In genomic region chr12:132986885-132987225, GRCh38 we compare ENCODE assay signal across 8 cellular contexts. TPM values are rescaled to one million over a fixed set of nuclear protein-coding genes. Genes with fewer than 3 reads are reported as not detected.
A peak's percentile ranks its signal among the peaks of the same experiment; 100 is the strongest.
DNase-seq lines count a peak whose midpoint lies in the region; ATAC-seq and TF ChIP-seq lines count a peak whose summit lies in the region.

No MANE protein-coding gene starts in this region.

- H3K27me3 Mint-ChIP-seq in activated naive CD8-positive, alpha-beta T cell treated with anti-CD3 and anti-CD28 coated beads, Interleukin-2, amount 50 U/mL, for 24 hours = peaks cover 3% of the 10 kb centered on the region

- no peak for TF ChIP-seq POLR2A in transverse colon (IDR thresholded peaks at IDR 0.05)

- peak; percentile 5 for ATAC-seq in HG03159 (IDR thresholded peaks at IDR 0.05; ENCODE audit: unreplicated experiment)
- no peak for ATAC-seq in activated naive CD8-positive, alpha-beta T cell treated with anti-CD3 and anti-CD28 coated beads, Interleukin-2, amount 50 U/mL, for 24 hours

- peak overlapping the region; percentile 79 to 98 (median 94) for H3K4me3 ChIP-seq in transverse colon

- peaks cover 40% of the 10 kb centered on the region for H3K9me3 Mint-ChIP-seq in activated naive CD8-positive, alpha-beta T cell treated with anti-CD3 and anti-CD28 coated beads, Interleukin-2, amount 50 U/mL, for 24 hours

- H3K27ac Mint-ChIP-seq in activated naive CD8-positive, alpha-beta T cell treated with anti-CD3 and anti-CD28 coated beads, Interleukin-2, amount 50 U/mL, for 24 hours = peak overlapping the region; percentile 83

- DNase-seq in ELF-1 (ENCODE audit: low read depth, low spot score) (peak; percentile 5), left kidney (ENCODE audit: low read depth, low spot score) (peak; percentile 17), transverse colon (no peak), iPS-NIHi7 (ENCODE audit: extremely low spot score) (no peak), SKM-1 treated with dmso at 0.1 percent for 144 hours (lab: John Stamatoyannopoulos, UW; ENCODE audit: unreplicated experiment) (no peak), dedifferentiated amniotic fluid mesenchymal stem cell (ENCODE audit: extremely low spot score) (no peak)
- no peak for DNase-seq in activated naive CD8-positive, alpha-beta T cell treated with anti-CD3 and anti-CD28 coated beads, Interleukin-2, amount 50 U/mL, for 24 hours

- peaks cover 0 to 18% (median 8%) of the 10 kb centered on the region in 4 donors for H3K4me1 ChIP-seq in transverse colon

- TF ChIP-seq EP300 in transverse colon (IDR thresholded peaks at IDR 0.05; ENCODE audit: low read depth) = no peak

- H3K27ac ChIP-seq in transverse colon = peak overlapping the region; percentile 78 to 93 (median 92)

- TF ChIP-seq CTCF in transverse colon (IDR thresholded peaks at IDR 0.05) = no peak

- H3K4me1 Mint-ChIP-seq in activated naive CD8-positive, alpha-beta T cell treated with anti-CD3 and anti-CD28 coated beads, Interleukin-2, amount 50 U/mL, for 24 hours = peaks cover 34% of the 10 kb centered on the region

- H3K36me3 ChIP-seq in transverse colon = peaks cover 0 to 31% (median 9%) of the 10 kb centered on the region in 4 donors

- intact Hi-C loops in transverse colon (cut with DNase I; ENCODE audit: low total_unique reads) = no loop called here

- H3K4me3 Mint-ChIP-seq in activated naive CD8-positive, alpha-beta T cell treated with anti-CD3 and anti-CD28 coated beads, Interleukin-2, amount 50 U/mL, for 24 hours = peak overlapping the region; percentile 84

- in situ Hi-C loops in transverse colon (cut with MboI; ENCODE audit: low pct_ligation_motif_present in 1 of 4, low pct_unique_long_range_greater_than_20kb in 1 of 4, low sequenced_read_pairs in 3 of 4) = no loop called here

- 4 to 8% methylated on average over 1 to 11 of the region's 11 CpGs for WGBS in transverse colon (ENCODE audit: low coverage in 1 of 2), 2 donors

- peaks cover 33 to 36% of the 10 kb centered on the region in 2 donors for H3K9me3 ChIP-seq in transverse colon

- H3K36me3 Mint-ChIP-seq in activated naive CD8-positive, alpha-beta T cell treated with anti-CD3 and anti-CD28 coated beads, Interleukin-2, amount 50 U/mL, for 24 hours (ENCODE audit: low read depth) = peaks cover 52% of the 10 kb centered on the region

- no peaks in the 10 kb centered on the region for H3K27me3 ChIP-seq in transverse colon

RNA-seq across cellular contexts. Expression of gene ZNF26, which starts 0.7 kb away (rescaled TPM):
- 10 to 100 TPM; 12.7 to 26.3 (median 18.5) TPM for total RNA-seq in transverse colon

RNA-seq across cellular contexts. Expression of gene ZNF605, which starts 30.7 kb away (rescaled TPM):
- 10 to 100 TPM in 2 of 4 donors, 1 to 10 TPM in 2; 4.5 to 21.3 (median 10.3) TPM for total RNA-seq in transverse colon

RNA-seq across cellular contexts. Expression of gene ZNF84, which starts 50.5 kb away (rescaled TPM):
- 100 to 1,000 TPM in 1 of 4 donors, 10 to 100 TPM in 3; 16.2 to 144 (median 44.5) TPM for total RNA-seq in transverse colon

Comparison
In these comparisons a context has a peak if more than half of its experiments do, and no peak if none do; other contexts are left out.
1. DNase-seq: peak in ELF-1 (single experiment) and left kidney (single experiment); none in activated naive CD8-positive, alpha-beta T cell treated with anti-CD3 and anti-CD28 coated beads, Interleukin-2, amount 50 U/mL, for 24 hours (single experiment), transverse colon (single experiment), iPS-NIHi7 (single experiment), SKM-1 treated with dmso at 0.1 percent for 144 hours (single experiment) and dedifferentiated amniotic fluid mesenchymal stem cell (single experiment).